27 cellular contexts compared by ENCODE assay signal in the genomic region with DNA sequence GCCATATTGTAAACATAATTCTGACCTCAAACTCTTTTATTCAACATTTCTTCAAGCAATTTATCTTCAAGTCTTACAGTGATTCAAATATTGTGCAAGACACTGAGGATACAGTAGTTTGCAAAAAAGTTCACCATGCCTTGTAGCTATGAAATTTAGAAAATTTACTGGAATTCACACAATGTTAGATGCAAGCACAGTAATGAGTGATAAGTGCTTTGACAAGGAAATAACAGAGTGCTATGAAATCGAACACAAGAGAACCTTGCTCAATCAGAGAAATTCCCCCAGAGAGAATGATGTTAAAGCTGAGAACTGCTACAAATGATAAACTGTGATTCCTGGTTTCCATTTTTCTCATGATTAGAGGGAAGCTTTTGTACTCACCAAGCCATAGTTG.
DNase-seq lines count a peak whose midpoint lies in the region; TF ChIP-seq lines count a peak whose summit lies in the region.
"Had no signal": no experiment of that assay in that cellular context is flagged by ENCODE, and none has a peak within 500 bp of the region (broad histone marks: within the 10 kb centered on the region; RNA-seq: fewer than 3 reads in every experiment).

No MANE protein-coding gene starts in this region.

- H3K9me3 ChIP-seq in breast epithelium (no peaks in the 10 kb centered on the region), ovary (no peaks in the 10 kb centered on the region)
- H3K9me3 ChIP-seq: BLaER1 treated with 17β-estradiol and CSF1 and Interleukin-3, amounts not matched to agents 10 nM and 100 nM; Peyer's patch; psoas muscle; transverse colon had no signal

- peaks cover 6% of the 10 kb centered on the region for H3K4me1 Mint-ChIP-seq in MCF 10A (ENCODE audit: insufficient read depth, unreplicated experiment)
- H3K4me1 Mint-ChIP-seq: stimulated activated naive CD8-positive, alpha-beta T cell treated with anti-CD3 and anti-CD28 coated beads, Interleukin-15, amount 100 ng/mL, for 72 hours had no signal

- POLR2A ChIA-PET in MCF 10A (lab: Yijun Ruan, JAX): no interaction called here

- H3K4me3 Mint-ChIP-seq in MCF 10A (ENCODE audit: unreplicated experiment): no peak overlapping the region
- H3K4me3 Mint-ChIP-seq: natural killer cell treated with Interleukin-12 subunit alpha and Interleukin-12 subunit beta and Interleukin-15 and Interleukin-18, amount 100 ng/mL, for 72 hours; stimulated activated naive CD8-positive, alpha-beta T cell treated with anti-CD3 and anti-CD28 coated beads, Interleukin-15, amount 100 ng/mL, for 72 hours had no signal

- H3K4me3 ChIP-seq in breast epithelium (no peak overlapping the region), brain microvascular endothelial cell (ENCODE audit: low read depth, low read length) (no peak overlapping the region), fibroblast of villous mesenchyme (ENCODE audit: low read depth, low read length) (no peak overlapping the region), ovary (no peak overlapping the region)
- H3K4me3 ChIP-seq: BLaER1 treated with 17β-estradiol and CSF1 and Interleukin-3, amounts not matched to agents 10 nM and 100 nM; Peyer's patch; psoas muscle; transverse colon had no signal

- H3K36me3 ChIP-seq in breast epithelium: no peaks in the 10 kb centered on the region
- H3K36me3 ChIP-seq in brain microvascular endothelial cell (replicated peaks): no peaks in the 10 kb centered on the region
- H3K36me3 ChIP-seq in ovary: no peaks in the 10 kb centered on the region
- H3K36me3 ChIP-seq: BLaER1 treated with 17β-estradiol and CSF1 and Interleukin-3, amounts not matched to agents 10 nM and 100 nM; Peyer's patch; transverse colon had no signal

- intact Hi-C loops in MCF 10A (cut with micrococcal nuclease): no loop called here
- intact Hi-C loops in breast epithelium (cut with DNase I; ENCODE audit: low total_unique reads): loop anchor here (5.0 kb wide), 1 partner anchor 1315 kb away; no protein-coding TSS in a partner anchor
- intact Hi-C loops in ovary (cut with DNase I): no loop called here

- DNase-seq in MCF 10A (ENCODE audit: unreplicated experiment) (peak; percentile 33), breast epithelium (ENCODE audit: low spot score in 2 of 2) (no peak), brain microvascular endothelial cell (peak; percentile 5), fibroblast of villous mesenchyme (ENCODE audit: low read depth) (peak; percentile 28), KBM-7 (no peak), anterior cingulate cortex (lab: John Stamatoyannopoulos, UW) (no peak), ovary (no peak)
- DNase-seq in stimulated activated CD4-positive, alpha-beta T cell treated with anti-CD3 and anti-CD28 coated beads, Interleukin-15, amount 100 ng/mL, for 24 hours: no peak
- DNase-seq: activated effector memory CD4-positive, alpha-beta T cell treated with Interleukin-2 at 50 U/mL for 16 hours; dermis blood vessel endothelial cell; glutamatergic neuron; KG1; left cardiac atrium; midbrain; NCI-H2029; NCI-H446 treated with DMSO at 0.1 percent for 48 hours; Peyer's patch; psoas muscle; small intestine; stimulated activated CD4-positive, alpha-beta T cell treated with anti-CD3 and anti-CD28 coated beads, Interleukin-2, amount 100 ng/mL, for 48 hours; stimulated activated naive CD8-positive, alpha-beta T cell treated with anti-CD3 and anti-CD28 coated beads, Interleukin-15, amount 100 ng/mL, for 72 hours; T-helper 2 cell; transverse colon had no signal

- in situ Hi-C loops in brain microvascular endothelial cell (cut with HindIII; ENCODE audit: low pct_ligation_motif_present, low sequenced_read_pairs) (no loop called here), KBM-7 (cut with MboI; ENCODE audit: low pct_unique_long_range_greater_than_20kb, low sequenced_read_pairs) (no loop called here)

- H3K9me3 Mint-ChIP-seq in MCF 10A (ENCODE audit: unreplicated experiment): no peaks in the 10 kb centered on the region

- 52 to 65% (median 63%) methylated on average over 1 of the region's 1 CpG for WGBS in ovary, 3 donors

- TF ChIP-seq CTCF in MCF 10A (IDR thresholded peaks at IDR 0.05; ENCODE audit: unreplicated experiment): no peak
- no peak for TF ChIP-seq CTCF in breast epithelium (IDR thresholded peaks at IDR 0.05)
- no peak for TF ChIP-seq CTCF in brain microvascular endothelial cell (IDR thresholded peaks at IDR 0.05; ENCODE audit: low read depth, low read length, missing control alignments)
- TF ChIP-seq CTCF in fibroblast of villous mesenchyme (IDR thresholded peaks at IDR 0.05; ENCODE audit: insufficient read depth, low read depth, low read length): no peak
- no peak for TF ChIP-seq CTCF in ovary (IDR thresholded peaks at IDR 0.05)

- H3K27ac ChIP-seq in breast epithelium (no peak overlapping the region), brain microvascular endothelial cell (peak overlapping the region; percentile 45), ovary (no peak overlapping the region)
- H3K27ac ChIP-seq: 22Rv1; BLaER1 treated with 17β-estradiol and CSF1 and Interleukin-3, amounts not matched to agents 10 nM and 100 nM; Peyer's patch; psoas muscle; transverse colon; VCaP had no signal

- no peaks in the 10 kb centered on the region for H3K36me3 Mint-ChIP-seq in MCF 10A (ENCODE audit: insufficient read depth, unreplicated experiment)

- peak overlapping the region; percentile 63 for H3K27ac Mint-ChIP-seq in MCF 10A (ENCODE audit: low read depth, unreplicated experiment)
- H3K27ac Mint-ChIP-seq: natural killer cell treated with Interleukin-12 subunit alpha and Interleukin-12 subunit beta and Interleukin-15 and Interleukin-18, amount 100 ng/mL, for 72 hours; stimulated activated naive CD8-positive, alpha-beta T cell treated with anti-CD3 and anti-CD28 coated beads, Interleukin-15, amount 100 ng/mL, for 72 hours had no signal

- CTCF ChIA-PET in MCF 10A (lab: Yijun Ruan, JAX): no interaction called here

- TF ChIP-seq EP300 in ovary (IDR thresholded peaks at IDR 0.05): no peak

- H3K27me3 ChIP-seq in breast epithelium (no peaks in the 10 kb centered on the region), brain microvascular endothelial cell (replicated peaks) (no peaks in the 10 kb centered on the region), ovary (no peaks in the 10 kb centered on the region)
- H3K27me3 ChIP-seq: BLaER1 treated with 17β-estradiol and CSF1 and Interleukin-3, amounts not matched to agents 10 nM and 100 nM; Peyer's patch; transverse colon had no signal

- H3K27me3 Mint-ChIP-seq in MCF 10A (ENCODE audit: insufficient read depth, unreplicated experiment): no peaks in the 10 kb centered on the region
- H3K27me3 Mint-ChIP-seq: natural killer cell treated with Interleukin-12 subunit alpha and Interleukin-12 subunit beta and Interleukin-15 and Interleukin-18, amount 100 ng/mL, for 72 hours; stimulated activated naive CD8-positive, alpha-beta T cell treated with anti-CD3 and anti-CD28 coated beads, Interleukin-15, amount 100 ng/mL, for 72 hours had no signal

- no TSS peak for BruUV-seq in MCF 10A (replicated peaks; lab: Mats Ljungman, UMichigan)

- H3K4me1 ChIP-seq in breast epithelium (no peaks in the 10 kb centered on the region), ovary (ENCODE audit: insufficient read depth) (no peaks in the 10 kb centered on the region)
- H3K4me1 ChIP-seq: Peyer's patch, psoas muscle, transverse colon had no signal

- TF ChIP-seq POLR2A in breast epithelium (IDR thresholded peaks at IDR 0.05): no peak
- TF ChIP-seq POLR2A in ovary (IDR thresholded peaks at IDR 0.05): no peak

Comparison
In these comparisons a context has a peak if more than half of its experiments do, and no peak if none do; other contexts are left out.
1. DNase-seq: peak in MCF 10A (single experiment), brain microvascular endothelial cell (single experiment) and fibroblast of villous mesenchyme (single experiment); none in breast epithelium (0 of 2), KBM-7 (single experiment), anterior cingulate cortex (0 of 58), ovary (0 of 5) and stimulated activated CD4-positive, alpha-beta T cell treated with anti-CD3 and anti-CD28 coated beads, Interleukin-15, amount 100 ng/mL, for 24 hours (single experiment).